23 cellular contexts compared by ENCODE assay signal in genomic region chr11:101618691-101619090, GRCh38. TPM values are rescaled to one million over a fixed set of nuclear protein-coding genes. Genes with fewer than 3 reads are reported as not detected.
DNase-seq lines count a peak whose midpoint lies in the region; ATAC-seq and TF ChIP-seq lines count a peak whose summit lies in the region.
"Had no signal": no experiment of that assay in that cellular context is flagged by ENCODE, and none has a peak within 500 bp of the region (broad histone marks: within the 10 kb centered on the region; RNA-seq: fewer than 3 reads in every experiment).

No MANE protein-coding gene starts in this region.

- no peaks in the 10 kb centered on the region for H3K9me3 Mint-ChIP-seq in MCF 10A (ENCODE audit: unreplicated experiment)
- peaks cover 8% of the 10 kb centered on the region for H3K9me3 Mint-ChIP-seq in activated T-helper 17 cell treated with anti-CD3 and anti-CD28 coated beads, Interleukin-2, amount 50 U/mL, for 72 hours
- H3K9me3 Mint-ChIP-seq: activated naive CD8-positive, alpha-beta T cell treated with anti-CD3 and anti-CD28 coated beads for 36 hours; activated T-cell treated with anti-CD3 and anti-CD28 coated beads, Interleukin-2, amount 50 U/mL, for 24 hours had no signal

- no peaks in the 10 kb centered on the region for H3K36me3 ChIP-seq in breast epithelium
- no peaks in the 10 kb centered on the region for H3K36me3 ChIP-seq in adipocyte (ENCODE audit: control insufficient read depth, insufficient read depth, low read length, severe bottlenecking)
- H3K36me3 ChIP-seq: neutrophil, transverse colon had no signal

- no peaks in the 10 kb centered on the region for H3K27me3 ChIP-seq in breast epithelium
- H3K27me3 ChIP-seq in adipocyte (replicated peaks; ENCODE audit: control insufficient read depth, insufficient read depth, low read length) = peaks cover 26% of the 10 kb centered on the region
- H3K27me3 ChIP-seq: neutrophil, transverse colon had no signal

- no peak overlapping the region for H3K9ac ChIP-seq in adipocyte (ENCODE audit: low read length)

- no peak for TF ChIP-seq POLR2A in breast epithelium (IDR thresholded peaks at IDR 0.05)

- H3K4me1 Mint-ChIP-seq in MCF 10A (ENCODE audit: insufficient read depth, unreplicated experiment) = peaks cover 18% of the 10 kb centered on the region
- no peaks in the 10 kb centered on the region for H3K4me1 Mint-ChIP-seq in activated T-helper 17 cell treated with anti-CD3 and anti-CD28 coated beads, Interleukin-2, amount 50 U/mL, for 72 hours
- H3K4me1 Mint-ChIP-seq: activated naive CD8-positive, alpha-beta T cell treated with anti-CD3 and anti-CD28 coated beads for 36 hours; central memory CD8-positive, alpha-beta T cell had no signal

- POLR2A ChIA-PET in MCF 10A (lab: Yijun Ruan, JAX) = interaction anchor here (1.1 kb wide), 1 partner anchor 99 kb away, joined by 3 read pairs; no protein-coding TSS in a partner anchor
- POLR2A ChIA-PET in HEK293T (lab: Yijun Ruan, JAX) = no interaction called here

- peak; percentile 66 for DNase-seq in MCF 10A (ENCODE audit: unreplicated experiment)
- DNase-seq in breast epithelium (ENCODE audit: low spot score in 2 of 2) = no peak
- DNase-seq in adipocyte (ENCODE audit: low read depth) = peak; percentile 20
- DNase-seq in iris pigment epithelial cell (ENCODE audit: low read depth) = peak; percentile 25
- no peak for DNase-seq in UCSD-AML1 (lab: John Stamatoyannopoulos, UW; ENCODE audit: unreplicated experiment)
- DNase-seq in HEK293T (ENCODE audit: extremely low spot score) = no peak
- DNase-seq: activated CD4-positive, alpha-beta T cell treated with anti-CD3 and anti-CD28 coated beads, Interleukin-2, amount 50 U/mL, for 48 hours; activated naive CD8-positive, alpha-beta T cell treated with anti-CD3 and anti-CD28 coated beads for 36 hours; activated T-cell treated with anti-CD3 and anti-CD28 coated beads, Interleukin-2, amount 50 U/mL, for 24 hours; COR-L47; Kasumi-1; kidney; midbrain; NCI-H1694; NCI-H510A; transverse colon had no signal

- TF ChIP-seq CTCF in MCF 10A (IDR thresholded peaks at IDR 0.05; ENCODE audit: unreplicated experiment) (no peak), breast epithelium (IDR thresholded peaks at IDR 0.05) (no peak)

- no peak for ATAC-seq in HG03565 (IDR thresholded peaks at IDR 0.05; ENCODE audit: unreplicated experiment)
- ATAC-seq in activated T-helper 17 cell treated with anti-CD3 and anti-CD28 coated beads, Interleukin-2, amount 50 U/mL, for 72 hours (replicated peaks) = no peak
- ATAC-seq: A549 had no signal

- peak overlapping the region; percentile 29 for H3K4me3 Mint-ChIP-seq in MCF 10A (ENCODE audit: unreplicated experiment)
- H3K4me3 Mint-ChIP-seq in activated T-helper 17 cell treated with anti-CD3 and anti-CD28 coated beads, Interleukin-2, amount 50 U/mL, for 72 hours = no peak overlapping the region
- H3K4me3 Mint-ChIP-seq: activated naive CD8-positive, alpha-beta T cell treated with anti-CD3 and anti-CD28 coated beads for 36 hours; activated T-cell treated with anti-CD3 and anti-CD28 coated beads, Interleukin-2, amount 50 U/mL, for 24 hours; central memory CD8-positive, alpha-beta T cell had no signal

- no peaks in the 10 kb centered on the region for H3K9me3 ChIP-seq in breast epithelium
- no peaks in the 10 kb centered on the region for H3K9me3 ChIP-seq in adipocyte (ENCODE audit: control insufficient read depth, low read length)
- H3K9me3 ChIP-seq: A549, neutrophil, transverse colon had no signal

- BruUV-seq in MCF 10A (replicated peaks; lab: Mats Ljungman, UMichigan) = no TSS peak

- no peak overlapping the region for H3K27ac ChIP-seq in breast epithelium
- H3K27ac ChIP-seq: A549, neutrophil, SK-N-MC, transverse colon had no signal

- intact Hi-C loops in MCF 10A (cut with micrococcal nuclease) (no loop called here), breast epithelium (cut with DNase I; ENCODE audit: low total_unique reads) (no loop called here)

- no peaks in the 10 kb centered on the region for H3K4me1 ChIP-seq in breast epithelium
- H3K4me1 ChIP-seq in adipocyte (ENCODE audit: control insufficient read depth, insufficient read depth, low read length) = no peaks in the 10 kb centered on the region
- H3K4me1 ChIP-seq: A549, transverse colon had no signal

- no peaks in the 10 kb centered on the region for H3K27me3 Mint-ChIP-seq in MCF 10A (ENCODE audit: insufficient read depth, unreplicated experiment)
- no peaks in the 10 kb centered on the region for H3K27me3 Mint-ChIP-seq in activated T-helper 17 cell treated with anti-CD3 and anti-CD28 coated beads, Interleukin-2, amount 50 U/mL, for 72 hours
- H3K27me3 Mint-ChIP-seq: activated naive CD8-positive, alpha-beta T cell treated with anti-CD3 and anti-CD28 coated beads for 36 hours; activated T-cell treated with anti-CD3 and anti-CD28 coated beads, Interleukin-2, amount 50 U/mL, for 24 hours; central memory CD8-positive, alpha-beta T cell had no signal

- CTCF ChIA-PET in MCF 10A (lab: Yijun Ruan, JAX) (interaction anchor here (0.7 kb wide), 1 partner anchor 144 kb away, joined by 3 read pairs; no protein-coding TSS in a partner anchor), HEK293T (lab: Yijun Ruan, JAX) (no interaction called here)

- peak overlapping the region; percentile 70 for H3K27ac Mint-ChIP-seq in MCF 10A (ENCODE audit: low read depth, unreplicated experiment)
- no peak overlapping the region for H3K27ac Mint-ChIP-seq in activated T-helper 17 cell treated with anti-CD3 and anti-CD28 coated beads, Interleukin-2, amount 50 U/mL, for 72 hours
- H3K27ac Mint-ChIP-seq: activated naive CD8-positive, alpha-beta T cell treated with anti-CD3 and anti-CD28 coated beads for 36 hours; activated T-cell treated with anti-CD3 and anti-CD28 coated beads, Interleukin-2, amount 50 U/mL, for 24 hours had no signal

- H3K36me3 Mint-ChIP-seq in MCF 10A (ENCODE audit: insufficient read depth, unreplicated experiment) = no peaks in the 10 kb centered on the region
- H3K36me3 Mint-ChIP-seq in activated T-helper 17 cell treated with anti-CD3 and anti-CD28 coated beads, Interleukin-2, amount 50 U/mL, for 72 hours (ENCODE audit: low read depth) = no peaks in the 10 kb centered on the region
- H3K36me3 Mint-ChIP-seq: activated naive CD8-positive, alpha-beta T cell treated with anti-CD3 and anti-CD28 coated beads for 36 hours had no signal

- H3K4me3 ChIP-seq in breast epithelium (no peak overlapping the region), adipocyte (ENCODE audit: low read length) (no peak overlapping the region)
- H3K4me3 ChIP-seq: A549, SK-N-MC, transverse colon had no signal

TF ChIP-seq in HEK293T, 16 proteins besides CTCF, POLR2A, EP300 and RAD21:
- no peak for TF ChIP-seq HDGF (IDR thresholded peaks at IDR 0.05; ENCODE audit: borderline replicate concordance)
- TF ChIP-seq LEF1 (IDR thresholded peaks at IDR 0.05; ENCODE audit: borderline replicate concordance) = no peak
- no peak for TF ChIP-seq BHLHE40 (IDR thresholded peaks at IDR 0.05; ENCODE audit: borderline replicate concordance)
- no peak for TF ChIP-seq FOXK2 (IDR thresholded peaks at IDR 0.05)
- no peak for TF ChIP-seq ZNF384 (IDR thresholded peaks at IDR 0.05)
- no peak for TF ChIP-seq FOXM1 (IDR thresholded peaks at IDR 0.05; ENCODE audit: borderline replicate concordance)
- no peak for TF ChIP-seq L3MBTL2 (conservative IDR thresholded peaks at IDR 0.05)
- no peak for TF ChIP-seq SUZ12 (IDR thresholded peaks at IDR 0.05)
- no peak for TF ChIP-seq ARNT (IDR thresholded peaks at IDR 0.05)
- TF ChIP-seq ELF4 (IDR thresholded peaks at IDR 0.05) = no peak
- TF ChIP-seq PKNOX1 (IDR thresholded peaks at IDR 0.05) = no peak
- no peak for TF ChIP-seq TARDBP (IDR thresholded peaks at IDR 0.05)
- TF ChIP-seq SP1 (IDR thresholded peaks at IDR 0.05) = no peak
- no peak for TF ChIP-seq FOXA1 (IDR thresholded peaks at IDR 0.05)
- no peak for TF ChIP-seq CTBP1 (IDR thresholded peaks at IDR 0.05; ENCODE audit: borderline replicate concordance)
- no peak for TF ChIP-seq NFRKB (IDR thresholded peaks at IDR 0.05)

RNA-seq across cellular contexts. Expression of gene TRPC6, which starts 34.9 kb away (rescaled TPM):
- total RNA-seq in MCF 10A (2022) (not detected in 2 replicates), breast epithelium (10 to 100 TPM in 1 of 3 donors, 1 to 10 TPM in 2; 4.3 to 10.7 (median 6.2) TPM)
- total RNA-seq in activated T-helper 17 cell treated with anti-CD3 and anti-CD28 coated beads, Interleukin-2, amount 50 U/mL, for 72 hours = not detected
- total RNA-seq: activated naive CD8-positive, alpha-beta T cell treated with anti-CD3 and anti-CD28 coated beads for 36 hours; OCI-LY7 had no signal

Comparison
In these comparisons a context has a peak if more than half of its experiments do, and no peak if none do; other contexts are left out.
1. DNase-seq: peak in MCF 10A (single experiment), adipocyte (single experiment) and iris pigment epithelial cell (single experiment); none in breast epithelium (0 of 2), UCSD-AML1 (single experiment) and HEK293T (single experiment).